Comparison of ENCODE assay signal across 8 cellular contexts in genomic region chr1:6037338-6037762, GRCh38. TPM values are rescaled to one million over a fixed set of nuclear protein-coding genes. Genes with fewer than 3 reads are reported as not detected.
DNase-seq lines count a peak whose midpoint lies in the region; ATAC-seq and TF ChIP-seq lines count a peak whose summit lies in the region.

No MANE protein-coding gene starts in this region.

- H3F3A ChIP-seq in MM.1S (ENCODE audit: insufficient read depth, low read length), result no peaks in the 10 kb centered on the region

- H3K4me3 ChIP-seq in Panc1 (ENCODE audit: low read depth in 2 of 2, low read length in 2 of 2), result no peak overlapping the region
- H3K4me3 ChIP-seq in MM.1S (ENCODE audit: low read length), result no peak overlapping the region

- POLR2A ChIA-PET in Panc1 (lab: Charles Lee), result no interaction called here

- H3K27me3 ChIP-seq in Panc1 (ENCODE audit: control insufficient read depth, insufficient read depth, low read length) (no peaks in the 10 kb centered on the region), MM.1S (replicated peaks; ENCODE audit: insufficient read depth, low read length) (no peaks in the 10 kb centered on the region)

- H3K27ac ChIP-seq in Panc1 (ENCODE audit: low read length), result peak overlapping the region; percentile 42
- H3K27ac ChIP-seq in MM.1S (ENCODE audit: low read length), result no peak overlapping the region

- peaks cover 5% of the 10 kb centered on the region; the same call in 1 of the 2 replicates for H4K20me1 ChIP-seq in MM.1S (ENCODE audit: insufficient read depth, low read length)

- H3K9me3 Mint-ChIP-seq in glutamatergic neuron (ENCODE audit: unreplicated experiment), result peaks cover 7% of the 10 kb centered on the region

- H3K27me3 Mint-ChIP-seq in glutamatergic neuron (ENCODE audit: unreplicated experiment), result peaks cover 12% of the 10 kb centered on the region

- peaks cover 70% of the 10 kb centered on the region for H3K79me2 ChIP-seq in MM.1S (ENCODE audit: low read length)

- no peak overlapping the region for H2AFZ ChIP-seq in MM.1S (ENCODE audit: low read length)

- no TSS peak for BruUV-seq in Panc1 (replicated peaks; lab: Mats Ljungman, UMichigan)

- peak; percentile 93 for DNase-seq in Daoy (ENCODE audit: low read depth)
- no peak for DNase-seq in Panc1 (ENCODE audit: low read depth, low spot score)
- peak; percentile 73 for DNase-seq in glutamatergic neuron
- DNase-seq in NCI-H2171 (lab: John Stamatoyannopoulos, UW), result no peak
- no peak for DNase-seq in MM.1S
- DNase-seq in nucleus accumbens (lab: John Stamatoyannopoulos, UW), result no peak
- no peak for DNase-seq in HuH-7 (ENCODE audit: low spot score)

- H3K9ac ChIP-seq in MM.1S (ENCODE audit: low read length), result no peak overlapping the region

- H3K9me3 ChIP-seq in Panc1 (ENCODE audit: control insufficient read depth, insufficient read depth, low read depth, low read length) (no peaks in the 10 kb centered on the region), MM.1S (replicated peaks; ENCODE audit: insufficient read depth, low read length) (no peaks in the 10 kb centered on the region)

- H3K9me2 ChIP-seq in MM.1S (replicated peaks; ENCODE audit: insufficient read depth, low read length), result no peaks in the 10 kb centered on the region

- CTCF ChIA-PET in Panc1 (lab: Charles Lee), result interaction anchor here (0.6 kb wide), 1 partner anchor 322 kb away, joined by 3 read pairs; no protein-coding TSS in a partner anchor

- H3K4me3 Mint-ChIP-seq in glutamatergic neuron (ENCODE audit: unreplicated experiment), result no peak overlapping the region

- H3K4me1 ChIP-seq in Panc1 (ENCODE audit: control insufficient read depth, insufficient read depth, low read length) (peaks cover 17% of the 10 kb centered on the region), MM.1S (ENCODE audit: low read length) (no peaks in the 10 kb centered on the region)

- H3K36me3 ChIP-seq in Panc1 (ENCODE audit: control insufficient read depth, insufficient read depth, low read length) (no peaks in the 10 kb centered on the region), MM.1S (replicated peaks; ENCODE audit: insufficient read depth, low read length) (no peaks in the 10 kb centered on the region)

- H3K4me2 ChIP-seq in MM.1S (ENCODE audit: low read depth, low read length), result no peak overlapping the region

- peaks cover 25% of the 10 kb centered on the region for H3K4me1 Mint-ChIP-seq in glutamatergic neuron (ENCODE audit: low read depth, unreplicated experiment)

- no peaks in the 10 kb centered on the region for H3K36me3 Mint-ChIP-seq in glutamatergic neuron (ENCODE audit: unreplicated experiment)

- TF ChIP-seq CTCF in Panc1 (IDR thresholded peaks at IDR 0.05) (no peak), glutamatergic neuron (IDR thresholded peaks at IDR 0.05; ENCODE audit: partially characterized antibody, unreplicated experiment) (no peak), MM.1S (IDR thresholded peaks at IDR 0.05; ENCODE audit: low read length) (no peak)

- in situ Hi-C loops in Panc1 (cut with HindIII; ENCODE audit: low pct_unique_long_range_greater_than_20kb, low sequenced_read_pairs), result no loop called here

- ATAC-seq in GM21528 (IDR thresholded peaks at IDR 0.05; ENCODE audit: low FRiP score, unreplicated experiment) (peak; percentile 62), Panc1 (peak; percentile 54)

- no peak overlapping the region for H3K27ac Mint-ChIP-seq in glutamatergic neuron (ENCODE audit: unreplicated experiment)

- intact Hi-C loops in Panc1 (cut with micrococcal nuclease; ENCODE audit: unreplicated experiment), result no loop called here

RNA-seq across cellular contexts. Expression of gene KCNAB2, which starts 8.3 kb away (rescaled TPM):
- total RNA-seq in Daoy (2014; rRNA removed; shearing (Covaris generic)), result 8.3 and 12.7 TPM in 2 replicates
- total RNA-seq in Panc1 (2021; ENCODE audit: unreplicated experiment) (27.6 TPM), glutamatergic neuron (ENCODE audit: unreplicated experiment) (20.4 TPM)
- 27.2 TPM for polyA plus RNA-seq in Panc1 (2012; ENCODE audit: insufficient read length)

RNA-seq across cellular contexts. Expression of gene NPHP4, which starts 45.1 kb away (rescaled TPM):
- total RNA-seq in Daoy (2014; rRNA removed; shearing (Covaris generic)), result 3.9 and 5.3 TPM in 2 replicates
- total RNA-seq in Panc1 (2021; ENCODE audit: unreplicated experiment), result 20.1 TPM
- polyA plus RNA-seq in Panc1 (2012; ENCODE audit: insufficient read length), result 20.8 TPM
- total RNA-seq in glutamatergic neuron (ENCODE audit: unreplicated experiment), result 28.4 TPM

Comparison
In these comparisons a context has a peak if more than half of its experiments do, and no peak if none do; other contexts are left out.
1. DNase-seq: peak in Daoy (single experiment) and glutamatergic neuron (single experiment); none in Panc1 (single experiment), NCI-H2171 (single experiment), MM.1S (single experiment), nucleus accumbens (0 of 56) and HuH-7 (single experiment).